8 cellular contexts compared by ENCODE assay signal in genomic region chr16:16025214-16025968, GRCh38.
DNase-seq lines count a peak whose midpoint lies in the region; ATAC-seq and TF ChIP-seq lines count a peak whose summit lies in the region.

No MANE protein-coding gene starts in this region.

- H3K27ac ChIP-seq in PC-9 = peak overlapping the region; percentile 90

- H3F3A ChIP-seq in PC-9 (ENCODE audit: insufficient read depth, low read depth) = peaks cover 75% of the 10 kb centered on the region

- no peaks in the 10 kb centered on the region for H4K20me1 ChIP-seq in PC-9 (ENCODE audit: insufficient read depth)

- H3K4me1 Mint-ChIP-seq in nephron (peaks cover 32% of the 10 kb centered on the region), type B pancreatic cell (ENCODE audit: unreplicated experiment) (peaks cover 45% of the 10 kb centered on the region)

- no peak overlapping the region for H2AFZ ChIP-seq in PC-9

- no peaks in the 10 kb centered on the region for H3K9me3 ChIP-seq in PC-9 (ENCODE audit: insufficient read depth, low read depth)

- H3K4me1 ChIP-seq in PC-9 (replicated peaks; ENCODE audit: insufficient read depth) = peaks cover 95% of the 10 kb centered on the region

- H3K9me3 Mint-ChIP-seq in nephron (no peaks in the 10 kb centered on the region), type B pancreatic cell (no peaks in the 10 kb centered on the region)

- H3K27me3 ChIP-seq in PC-9 (ENCODE audit: insufficient read depth, low read depth) = no peaks in the 10 kb centered on the region

- no peaks in the 10 kb centered on the region for H3K9me2 ChIP-seq in PC-9 (ENCODE audit: insufficient read depth)

- no peak overlapping the region for H3K4me2 ChIP-seq in PC-9

- H3K4me3 ChIP-seq in PC-9 = no peak overlapping the region

- DNase-seq in GM19240 (ENCODE audit: insufficient read length, low spot score) (peak; percentile 56), PC-9 (no peak), type B pancreatic cell (ENCODE audit: extremely low spot score, unreplicated experiment) (no peak), NCI-H510A (lab: John Stamatoyannopoulos, UW) (no peak)
- DNase-seq in activated naive CD8-positive, alpha-beta T cell treated with anti-CD3 and anti-CD28 coated beads, Interleukin-2, amount 50 U/mL, for 16 hours (ENCODE audit: low read depth, low spot score) = peak; percentile 5

- no TSS peak for BruUV-seq in PC-9 (replicated peaks; lab: Mats Ljungman, UMichigan)

- no peak for TF ChIP-seq CTCF in PC-9 (conservative IDR thresholded peaks at IDR 0.05)
- no peak for TF ChIP-seq CTCF in nephron (IDR thresholded peaks at IDR 0.05; ENCODE audit: unreplicated experiment in 3 of 3)
- no peak for TF ChIP-seq CTCF in type B pancreatic cell (conservative IDR thresholded peaks at IDR 0.05)

- H3K27ac Mint-ChIP-seq in nephron (peak overlapping the region in 2 of 3 experiments; percentile 21 to 83), type B pancreatic cell (peak overlapping the region; percentile 11)

- H3K79me2 ChIP-seq in PC-9 (ENCODE audit: low read depth) = peaks cover 68% of the 10 kb centered on the region

- no peak for TF ChIP-seq POLR2A in GM18505 (IDR thresholded peaks at IDR 0.05; ENCODE audit: borderline replicate concordance, extremely low read depth, insufficient read depth, insufficient read length)

- no peaks in the 10 kb centered on the region for H3K27me3 Mint-ChIP-seq in nephron (ENCODE audit: low read depth)
- no peaks in the 10 kb centered on the region for H3K27me3 Mint-ChIP-seq in type B pancreatic cell

- CTCF ChIA-PET in PC-9 (lab: Charles Lee) = interaction anchor here (0.6 kb wide), 1 partner anchor 72 kb away, joined by 8 read pairs; no protein-coding TSS in a partner anchor

- peaks cover 14% of the 10 kb centered on the region; the same call in 1 of the 2 replicates for H3K36me3 ChIP-seq in PC-9 (ENCODE audit: low read depth)

- POLR2A ChIA-PET in PC-9 (lab: Charles Lee; ENCODE audit: unreplicated experiment) = no interaction called here

- H3K4me3 Mint-ChIP-seq in nephron (no peak overlapping the region), type B pancreatic cell (no peak overlapping the region)

- H3K36me3 Mint-ChIP-seq in nephron (ENCODE audit: low read depth) (peaks cover 7% of the 10 kb centered on the region), type B pancreatic cell (no peaks in the 10 kb centered on the region)

- intact Hi-C loops in PC-9 (cut with micrococcal nuclease; ENCODE audit: unreplicated experiment) = no loop called here

- no peak for ATAC-seq in GM18505 (IDR thresholded peaks at IDR 0.05; ENCODE audit: unreplicated experiment)
- ATAC-seq in GM18861 (IDR thresholded peaks at IDR 0.05; ENCODE audit: unreplicated experiment) = no peak

Comparison
In these comparisons a context has a peak if more than half of its experiments do, and no peak if none do; other contexts are left out.
1. DNase-seq: peak in GM19240 (single experiment) and activated naive CD8-positive, alpha-beta T cell treated with anti-CD3 and anti-CD28 coated beads, Interleukin-2, amount 50 U/mL, for 16 hours (single experiment); none in PC-9 (0 of 2), type B pancreatic cell (single experiment) and NCI-H510A (single experiment).